In genomic region chr17:6666077-6666521, GRCh38 we compare ENCODE assay signal across 8 cellular contexts. TPM values are rescaled to one million over a fixed set of nuclear protein-coding genes. Genes with fewer than 3 reads are reported as not detected.
DNase-seq lines count a peak whose midpoint lies in the region; ATAC-seq, FAIRE-seq and TF ChIP-seq lines count a peak whose summit lies in the region.

No MANE protein-coding gene starts in this region.

- CTCF ChIA-PET in activated CD4-positive, alpha-beta memory T cell treated with anti-CD3 and anti-CD28 coated beads for 36 hours (lab: Charles Lee): interaction anchor here (0.7 to 2.4 kb wide), 12 partner anchors 9 to 1791 kb away, joined by 3 to 23 read pairs (median 4); partner anchors contain the start of genes C17orf100, KIAA0753, MED31 and SLC13A5

- peaks cover 7% of the 10 kb centered on the region for H3K4me1 Mint-ChIP-seq in activated CD4-positive, alpha-beta memory T cell treated with anti-CD3 and anti-CD28 coated beads for 36 hours (ENCODE audit: low read depth)
- no peaks in the 10 kb centered on the region for H3K4me1 Mint-ChIP-seq in mesothelial cell of epicardium

- TF ChIP-seq POLR2A in erythroblast (IDR thresholded peaks at IDR 0.05; ENCODE audit: low read length): no peak
- TF ChIP-seq POLR2A in testis (IDR thresholded peaks at IDR 0.05): no peak

- FAIRE-seq in GM19239 (lab: Jason Lieb, UNC): peak; percentile 93

- no peaks in the 10 kb centered on the region for H3K27me3 Mint-ChIP-seq in activated CD4-positive, alpha-beta memory T cell treated with anti-CD3 and anti-CD28 coated beads for 36 hours
- peaks cover 56% of the 10 kb centered on the region for H3K27me3 Mint-ChIP-seq in mesothelial cell of epicardium (ENCODE audit: low read depth)

- DNase-seq in Ammon's horn (ENCODE audit: low spot score) (peak; percentile 90), GM19239 (ENCODE audit: insufficient read length, low spot score) (peak; percentile 65), NCI-H460 (ENCODE audit: extremely low read depth, low read depth) (peak; percentile 75), erythroblast (lab: John Stamatoyannopoulos, UW) (peak; percentile 68 to 82), mesothelial cell of epicardium (ENCODE audit: low spot score in 2 of 2, unreplicated experiment in 2 of 2) (peak; percentile 53 to 71), testis (peak; percentile 85)
- DNase-seq in activated CD4-positive, alpha-beta memory T cell treated with anti-CD3 and anti-CD28 coated beads for 36 hours: peak; percentile 65

- no peak for ATAC-seq in HG03025 (IDR thresholded peaks at IDR 0.05; ENCODE audit: low FRiP score, unreplicated experiment)

- H3K36me3 ChIP-seq in testis (ENCODE audit: low read depth, missing control alignments): no peaks in the 10 kb centered on the region

- H3K4me1 ChIP-seq in testis: no peaks in the 10 kb centered on the region

- H3K27ac Mint-ChIP-seq in activated CD4-positive, alpha-beta memory T cell treated with anti-CD3 and anti-CD28 coated beads for 36 hours: no peak overlapping the region
- H3K27ac Mint-ChIP-seq in mesothelial cell of epicardium: no peak overlapping the region

- H3K27me3 ChIP-seq in testis: no peaks in the 10 kb centered on the region

- peak; percentile 81 for TF ChIP-seq CTCF in mesothelial cell of epicardium (IDR thresholded peaks at IDR 0.05; ENCODE audit: unreplicated experiment)
- TF ChIP-seq CTCF in testis (IDR thresholded peaks at IDR 0.05): peak; percentile 63 to 85 (median 81)

- 25% methylated on average over 9 of the region's 9 CpGs for WGBS in testis, 2 donors

- no peaks in the 10 kb centered on the region for H3K36me3 Mint-ChIP-seq in activated CD4-positive, alpha-beta memory T cell treated with anti-CD3 and anti-CD28 coated beads for 36 hours
- no peaks in the 10 kb centered on the region for H3K36me3 Mint-ChIP-seq in mesothelial cell of epicardium

- no peak overlapping the region for H3K4me3 ChIP-seq in testis

- intact Hi-C loops in activated CD4-positive, alpha-beta memory T cell treated with anti-CD3 and anti-CD28 coated beads for 36 hours (cut with micrococcal nuclease): loop anchor here (2.0 to 10.0 kb wide), 3 partner anchors 177 to 336 kb away; no protein-coding TSS in a partner anchor
- intact Hi-C loops in testis (cut with DNase I; ENCODE audit: low total_unique reads): loop anchor here (10.0 kb wide), 1 partner anchor 339 kb away; no protein-coding TSS in a partner anchor

- no peak overlapping the region for H3K27ac ChIP-seq in testis

- no peak overlapping the region for H3K4me3 Mint-ChIP-seq in activated CD4-positive, alpha-beta memory T cell treated with anti-CD3 and anti-CD28 coated beads for 36 hours
- H3K4me3 Mint-ChIP-seq in mesothelial cell of epicardium: no peak overlapping the region

- H3K9me3 Mint-ChIP-seq in activated CD4-positive, alpha-beta memory T cell treated with anti-CD3 and anti-CD28 coated beads for 36 hours: no peaks in the 10 kb centered on the region
- H3K9me3 Mint-ChIP-seq in mesothelial cell of epicardium: no peaks in the 10 kb centered on the region

- H3K9me3 ChIP-seq in testis: no peaks in the 10 kb centered on the region

- POLR2A ChIA-PET in activated CD4-positive, alpha-beta memory T cell treated with anti-CD3 and anti-CD28 coated beads for 36 hours (lab: Charles Lee): no interaction called here

RNA-seq across cellular contexts. Expression of gene C17orf100, which starts 14.5 kb away (rescaled TPM):
- 0.22 and 0.32 TPM in 2 replicates for total RNA-seq in NCI-H460 (2014; rRNA removed; shearing (Covaris generic))
- 0.36 and 1.5 TPM in 2 replicates for polyA plus RNA-seq in NCI-H460 (2014; cell fraction: nucleus; rRNA removed)
- 1 to 10 TPM; 1.5 to 1.8 TPM for total RNA-seq in activated CD4-positive, alpha-beta memory T cell treated with anti-CD3 and anti-CD28 coated beads for 36 hours
- 6.1 to 7.6 TPM (median 7.1 TPM) in 3 replicates for total RNA-seq in mesothelial cell of epicardium
- total RNA-seq in testis: 10 to 100 TPM in 1 of 2 donors, 1 to 10 TPM in 1; 6.9 to 10.3 TPM
- polyA plus RNA-seq in testis (ENCODE audit: insufficient read depth, low read depth, low replicate concordance): 12.4 TPM

RNA-seq across cellular contexts. Expression of gene MED31, which starts 14.7 kb away (rescaled TPM):
- total RNA-seq in NCI-H460 (2014; rRNA removed; shearing (Covaris generic)): 17.4 and 21.2 TPM in 2 replicates
- 8.3 and 17.9 TPM in 2 replicates for polyA plus RNA-seq in NCI-H460 (2014; cell fraction: nucleus; rRNA removed)
- 10 to 100 TPM; 22.6 to 25.9 TPM for total RNA-seq in activated CD4-positive, alpha-beta memory T cell treated with anti-CD3 and anti-CD28 coated beads for 36 hours
- total RNA-seq in mesothelial cell of epicardium (11.8 to 13.5 TPM (median 12.1 TPM) in 3 replicates), testis (10 to 100 TPM; 14.9 to 19.3 TPM)
- 31.3 TPM for polyA plus RNA-seq in testis (ENCODE audit: insufficient read depth, low read depth, low replicate concordance)

RNA-seq across cellular contexts. Expression of gene TXNDC17, which starts 25.2 kb away (rescaled TPM):
- 97.4 and 101 TPM in 2 replicates for total RNA-seq in NCI-H460 (2014; rRNA removed; shearing (Covaris generic))
- 62.3 and 110 TPM in 2 replicates for polyA plus RNA-seq in NCI-H460 (2014; cell fraction: nucleus; rRNA removed)
- 100 to 1,000 TPM; 107 to 123 TPM for total RNA-seq in activated CD4-positive, alpha-beta memory T cell treated with anti-CD3 and anti-CD28 coated beads for 36 hours
- 41.0 to 52.4 TPM (median 45.5 TPM) in 3 replicates for total RNA-seq in mesothelial cell of epicardium
- total RNA-seq in testis: 100 to 1,000 TPM; 119 TPM
- 101 TPM for polyA plus RNA-seq in testis (ENCODE audit: insufficient read depth, low read depth, low replicate concordance)

RNA-seq across cellular contexts. Expression of gene KIAA0753, which starts 25.6 kb away (rescaled TPM):
- 18.5 and 19.0 TPM in 2 replicates for total RNA-seq in NCI-H460 (2014; rRNA removed; shearing (Covaris generic))
- 9.3 and 9.9 TPM in 2 replicates for polyA plus RNA-seq in NCI-H460 (2014; cell fraction: nucleus; rRNA removed)
- 10 to 100 TPM; 14.2 to 14.7 TPM for total RNA-seq in activated CD4-positive, alpha-beta memory T cell treated with anti-CD3 and anti-CD28 coated beads for 36 hours
- total RNA-seq in mesothelial cell of epicardium (36.1 to 45.3 TPM (median 41.1 TPM) in 3 replicates), testis (10 to 100 TPM; 43.9 to 59.8 TPM)
- 44.7 TPM for polyA plus RNA-seq in testis (ENCODE audit: insufficient read depth, low read depth, low replicate concordance)

RNA-seq across cellular contexts. Expression of gene SLC13A5, which starts 47.1 kb away (rescaled TPM):
- total RNA-seq in NCI-H460 (2014; rRNA removed; shearing (Covaris generic)): not detected in 2 replicates
- polyA plus RNA-seq in NCI-H460 (2014; cell fraction: nucleus; rRNA removed): not detected in 2 replicates
- total RNA-seq in activated CD4-positive, alpha-beta memory T cell treated with anti-CD3 and anti-CD28 coated beads for 36 hours: not detected
- total RNA-seq in mesothelial cell of epicardium (0.18 to 0.47 TPM (median 0.38 TPM) in 3 replicates), testis (1 to 10 TPM; 3.1 to 3.3 TPM)
- polyA plus RNA-seq in testis (ENCODE audit: insufficient read depth, low read depth, low replicate concordance): 13.0 TPM
